14 cellular contexts compared by ENCODE assay signal in genomic region chr10:78619244-78619851, GRCh38.
"Had no signal": no experiment of that assay in that cellular context is flagged by ENCODE, and none has a peak within 500 bp of the region (broad histone marks: within the 10 kb centered on the region; RNA-seq: fewer than 3 reads in every experiment).

No MANE protein-coding gene starts in this region.

- H3K27me3 ChIP-seq: esophagus muscularis mucosa, right atrium auricular region, vagina had no signal

- H3K4me3 ChIP-seq: esophagus muscularis mucosa, neural progenitor cell, right atrium auricular region, skin epidermis, vagina had no signal

- H3K27ac ChIP-seq: esophagus muscularis mucosa, neural progenitor cell, right atrium auricular region, skin epidermis, vagina had no signal

- H3K4me2 ChIP-seq: neural progenitor cell had no signal

- H3K4me3 Mint-ChIP-seq: activated CD8-positive, alpha-beta memory T cell treated with anti-CD3 and anti-CD28 coated beads, Interleukin-2, amount 10 ng/mL, durations not matched to agents 7 days and 5 days; activated naive CD8-positive, alpha-beta T cell treated with anti-CD3 and anti-CD28 coated beads for 36 hours; activated T-cell treated with anti-CD3 and anti-CD28 coated beads, Interleukin-2, amount 50 U/mL, for 24 hours; neural progenitor cell had no signal

- H3K9me3 ChIP-seq: esophagus muscularis mucosa, right atrium auricular region, vagina had no signal

- ATAC-seq: activated CD8-positive, alpha-beta memory T cell treated with anti-CD3 and anti-CD28 coated beads, Interleukin-2, amount 10 ng/mL, durations not matched to agents 7 days and 5 days had no signal

- H3K36me3 ChIP-seq: esophagus muscularis mucosa, neural progenitor cell, right atrium auricular region, vagina had no signal

- H3K9me3 Mint-ChIP-seq: activated naive CD8-positive, alpha-beta T cell treated with anti-CD3 and anti-CD28 coated beads for 36 hours; activated T-cell treated with anti-CD3 and anti-CD28 coated beads, Interleukin-2, amount 50 U/mL, for 24 hours; neural progenitor cell had no signal

- H2AFZ ChIP-seq: neural progenitor cell had no signal

- H3K9ac ChIP-seq: neural progenitor cell had no signal

- H3K27me3 Mint-ChIP-seq: activated naive CD8-positive, alpha-beta T cell treated with anti-CD3 and anti-CD28 coated beads for 36 hours had no signal

- H3K27ac Mint-ChIP-seq: activated CD8-positive, alpha-beta memory T cell treated with anti-CD3 and anti-CD28 coated beads, Interleukin-2, amount 10 ng/mL, durations not matched to agents 7 days and 5 days; activated naive CD8-positive, alpha-beta T cell treated with anti-CD3 and anti-CD28 coated beads for 36 hours; activated T-cell treated with anti-CD3 and anti-CD28 coated beads, Interleukin-2, amount 50 U/mL, for 24 hours had no signal

- DNase-seq: activated CD4-positive, alpha-beta T cell treated with anti-CD3 and anti-CD28 coated beads, Interleukin-2, amount 50 U/mL, for 48 hours; activated CD4-positive, CD25-positive, alpha-beta regulatory T cell treated with anti-CD3 and anti-CD28 coated beads, Interleukin-2, amount 50 U/mL, for 72 hours; activated CD8-positive, alpha-beta memory T cell treated with anti-CD3 and anti-CD28 coated beads, Interleukin-2, amount 10 ng/mL, durations not matched to agents 7 days and 5 days; activated gamma-delta T cell; activated naive CD8-positive, alpha-beta T cell treated with anti-CD3 and anti-CD28 coated beads for 36 hours; activated T-cell treated with anti-CD3 and anti-CD28 coated beads, Interleukin-2, amount 50 U/mL, for 24 hours; cerebellar nuclear complex; mesendoderm; T-helper 2 cell had no signal

- H3K36me3 Mint-ChIP-seq: activated CD8-positive, alpha-beta memory T cell treated with anti-CD3 and anti-CD28 coated beads, Interleukin-2, amount 10 ng/mL, durations not matched to agents 7 days and 5 days; activated naive CD8-positive, alpha-beta T cell treated with anti-CD3 and anti-CD28 coated beads for 36 hours; neural progenitor cell had no signal

- H3K4me1 ChIP-seq: neural progenitor cell, vagina had no signal

- H3K4me1 Mint-ChIP-seq: activated CD8-positive, alpha-beta memory T cell treated with anti-CD3 and anti-CD28 coated beads, Interleukin-2, amount 10 ng/mL, durations not matched to agents 7 days and 5 days had no signal
